Comparison of ENCODE assay signal across 17 cellular contexts in the genomic region with DNA sequence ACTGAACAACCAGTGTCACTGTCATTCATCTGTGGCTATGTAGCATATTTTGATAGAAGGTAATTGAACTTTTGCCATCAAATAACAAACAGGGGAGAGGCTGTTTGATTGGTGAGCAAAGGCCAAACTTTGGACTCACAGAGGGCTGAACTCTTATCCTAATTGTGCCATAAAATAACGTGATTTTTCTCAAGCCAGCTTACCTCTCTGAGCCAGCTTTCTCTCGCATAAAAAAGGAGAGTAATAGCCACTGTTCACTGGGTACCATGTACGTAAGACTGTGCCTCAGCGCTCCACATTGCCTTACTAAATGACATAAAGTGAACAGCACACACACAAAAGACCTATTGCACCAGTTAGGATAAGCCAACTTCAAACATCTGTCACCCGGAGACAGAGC.
"Had no signal": no experiment of that assay in that cellular context is flagged by ENCODE, and none has a peak within 500 bp of the region (broad histone marks: within the 10 kb centered on the region; RNA-seq: fewer than 3 reads in every experiment).

No MANE protein-coding gene starts in this region.

- H3K36me3 Mint-ChIP-seq: type B pancreatic cell had no signal

- H3K36me3 ChIP-seq: heart left ventricle, left lung, lower lobe of right lung, sigmoid colon had no signal

- DNase-seq: cerebellar nuclear complex; dermis blood vessel endothelial cell; foreskin keratinocyte; heart left ventricle; hypothalamus; kidney glomerular epithelial cell; left lung; lower lobe of right lung; mesenchymal stem cell; midbrain; naive thymus-derived CD4-positive, alpha-beta T cell; posterior cingulate gyrus; sigmoid colon; stimulated activated CD4-positive, alpha-beta T cell treated with anti-CD3 and anti-CD28 coated beads, Interleukin-12 subunit alpha, Interleukin-12 subunit beta, amount 100 ng/mL, for 4 hours; stimulated activated naive CD4-positive, alpha-beta T cell had no signal

- H3K4me1 Mint-ChIP-seq: naive thymus-derived CD4-positive, alpha-beta T cell had no signal

- H3K27me3 ChIP-seq: foreskin keratinocyte, heart left ventricle, left lung, sigmoid colon had no signal

- H3K27ac ChIP-seq: foreskin keratinocyte, heart left ventricle, left lung, lower lobe of right lung, sigmoid colon, skin epidermis had no signal

- H3K4me3 Mint-ChIP-seq: naive thymus-derived CD4-positive, alpha-beta T cell; type B pancreatic cell had no signal

- H3K9me3 ChIP-seq: heart left ventricle, left lung, lower lobe of right lung, sigmoid colon had no signal

- H3K4me3 ChIP-seq: heart left ventricle, left lung, lower lobe of right lung, sigmoid colon, skin epidermis had no signal

- H3K27ac Mint-ChIP-seq: naive thymus-derived CD4-positive, alpha-beta T cell; type B pancreatic cell had no signal

- ATAC-seq: foreskin keratinocyte; heart left ventricle; left lung; lower lobe of right lung; naive thymus-derived CD4-positive, alpha-beta T cell had no signal

- H3K4me1 ChIP-seq: foreskin keratinocyte, left lung, lower lobe of right lung, sigmoid colon had no signal
